27 cellular contexts compared by ENCODE assay signal in the genomic region with DNA sequence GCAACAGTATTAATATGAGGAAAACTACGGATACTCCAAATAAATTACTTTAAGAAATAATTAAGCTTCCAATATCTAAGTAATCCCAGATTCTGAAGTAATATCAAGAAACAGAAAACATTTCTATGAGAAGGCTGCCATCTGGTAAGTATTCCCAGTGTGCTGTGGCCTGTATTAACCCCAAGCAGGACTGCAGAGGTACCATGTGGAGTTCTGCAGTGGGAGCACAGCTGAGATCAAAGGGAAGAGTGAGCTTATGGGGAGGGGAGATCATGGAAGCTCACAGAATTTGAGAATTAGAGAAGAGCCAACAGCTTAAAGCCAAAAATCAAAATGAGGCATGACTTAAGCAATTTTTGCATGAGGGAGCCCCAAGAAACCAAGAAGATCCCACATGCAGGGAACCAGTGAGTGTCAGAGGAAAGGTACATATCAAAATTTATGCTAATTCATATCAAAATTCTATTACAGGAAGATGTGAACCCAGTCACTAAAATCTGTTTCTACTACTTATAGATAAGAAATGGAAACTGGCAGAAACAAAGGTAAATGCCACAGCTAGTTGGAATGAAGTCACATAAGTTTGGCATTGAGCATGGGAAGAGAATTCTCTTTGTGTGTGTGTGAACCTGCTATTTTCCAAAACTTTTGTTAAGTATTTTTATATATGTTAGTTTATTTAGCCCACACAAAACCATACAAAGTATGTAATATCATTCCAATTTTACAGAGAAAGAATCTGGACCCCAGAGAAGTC.
"Had no signal": no experiment of that assay in that cellular context is flagged by ENCODE, and none has a peak within 500 bp of the region (broad histone marks: within the 10 kb centered on the region; RNA-seq: fewer than 3 reads in every experiment).

No MANE protein-coding gene starts in this region.

- H3K27me3 ChIP-seq: left lung, right atrium auricular region, right lobe of liver, stomach, tibial artery, upper lobe of right lung had no signal

- H3K36me3 Mint-ChIP-seq: immature natural killer cell; naive B cell; natural killer cell; stimulated activated naive B cell treated with anti-CD40 and anti-IgM and Interleukin-4, amounts not matched to agents 10 μg/mL and 1 μg/mL and 100 μg/mL, for 72 hours had no signal

- H3K4me3 ChIP-seq: left lung, lower lobe of right lung, right atrium auricular region, right lobe of liver, smooth muscle cell, stomach, thoracic aorta, tibial artery, upper lobe of right lung had no signal

- H3K27me3 Mint-ChIP-seq: naive B cell; stimulated activated naive B cell treated with anti-CD40 and anti-IgM and Interleukin-4, amounts not matched to agents 10 μg/mL and 1 μg/mL and 100 μg/mL, for 72 hours had no signal

- H3K36me3 ChIP-seq: left lung, lower lobe of right lung, right atrium auricular region, right lobe of liver, stomach, thoracic aorta, tibial artery, upper lobe of right lung had no signal

- H3K9me3 ChIP-seq: left lung, lower lobe of right lung, right atrium auricular region, right lobe of liver, stomach, thoracic aorta, tibial artery, upper lobe of right lung had no signal

- H3K4me1 ChIP-seq: right lobe of liver, tibial artery had no signal

- H3K4me2 ChIP-seq: smooth muscle cell had no signal

- H3K27ac ChIP-seq: left lung, lower lobe of right lung, right atrium auricular region, right lobe of liver, stomach, thoracic aorta, tibial artery, upper lobe of right lung had no signal

- H3K4me3 Mint-ChIP-seq: immature natural killer cell; natural killer cell; stimulated activated naive B cell treated with anti-CD40 and anti-IgM and Interleukin-4, amounts not matched to agents 10 μg/mL and 1 μg/mL and 100 μg/mL, for 72 hours had no signal

- FAIRE-seq: islet of Langerhans, kidney, urothelium cell line had no signal

- ATAC-seq: left colon; left lung; lower lobe of right lung; natural killer cell; stimulated activated naive B cell treated with anti-CD40 and anti-IgM and Interleukin-4, amounts not matched to agents 10 μg/mL and 1 μg/mL and 100 μg/mL, for 72 hours; stimulated activated naive CD8-positive, alpha-beta T cell treated with anti-CD3 and anti-CD28 coated beads, Interleukin-15, Interleukin-2, amounts not matched to agents 100 U/mL and 50 U/mL, for 24 hours; upper lobe of right lung had no signal

- H3K4me1 Mint-ChIP-seq: immature natural killer cell; naive B cell; natural killer cell; stimulated activated naive B cell treated with anti-CD40 and anti-IgM and Interleukin-4, amounts not matched to agents 10 μg/mL and 1 μg/mL and 100 μg/mL, for 72 hours had no signal

- H3K27ac Mint-ChIP-seq: immature natural killer cell; naive B cell; natural killer cell; progenitor cell of endocrine pancreas; stimulated activated naive B cell treated with anti-CD40 and anti-IgM and Interleukin-4, amounts not matched to agents 10 μg/mL and 1 μg/mL and 100 μg/mL, for 72 hours had no signal

- DNase-seq: hypothalamus; immature natural killer cell; kidney; left colon; left lung; lower lobe of right lung; mammary epithelial cell; mesenchymal stem cell; naive B cell; natural killer cell; right lobe of liver; stimulated activated CD4-positive, alpha-beta T cell treated with anti-CD3 and anti-CD28 coated beads, Interleukin-12 subunit alpha, Interleukin-12 subunit beta, amount 100 ng/mL, for 4 hours; stimulated activated CD4-positive, alpha-beta T cell treated with anti-CD3 and anti-CD28 coated beads, Interleukin-15, amount 100 ng/mL, for 24 hours; stimulated activated CD4-positive, alpha-beta T cell treated with anti-CD3 and anti-CD28 coated beads, Interleukin-2, amount 100 ng/mL, for 24 hours; stimulated activated CD4-positive, alpha-beta T cell treated with anti-CD3 and anti-CD28 coated beads, Interleukin-4, amount 100 ng/mL, for 1 hour; stimulated activated naive B cell treated with anti-CD40 and anti-IgM and Interleukin-4, amounts not matched to agents 10 μg/mL and 1 μg/mL and 100 μg/mL, for 72 hours; stimulated activated naive CD8-positive, alpha-beta T cell treated with anti-CD3 and anti-CD28 coated beads, Interleukin-15, Interleukin-2, amounts not matched to agents 100 U/mL and 50 U/mL, for 24 hours; stomach; tibial artery; trophoblast cell; upper lobe of right lung had no signal
